26 cellular contexts compared by ENCODE assay signal in the genomic region with DNA sequence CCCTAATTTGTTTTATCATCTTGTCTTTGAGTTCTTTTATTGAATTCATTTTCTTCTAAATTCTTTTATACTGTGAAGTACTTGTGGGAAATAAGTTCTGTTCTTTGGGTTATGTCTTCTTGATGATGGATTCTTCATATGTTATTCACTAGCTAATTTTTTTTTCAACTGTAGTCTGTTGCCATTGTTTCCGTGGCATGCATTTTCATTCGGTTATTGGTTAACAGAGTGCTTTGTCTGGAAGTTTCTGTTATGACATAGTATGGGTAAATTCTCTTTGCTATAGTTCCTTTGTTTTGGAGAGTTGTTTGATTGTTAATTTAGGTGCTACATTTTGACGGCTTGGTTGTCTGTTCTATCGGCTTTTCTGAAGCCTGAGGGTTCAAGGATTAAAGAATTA.
A peak's percentile ranks its signal among the peaks of the same experiment; 100 is the strongest.
DNase-seq lines count a peak whose midpoint lies in the region; ATAC-seq, FAIRE-seq and TF ChIP-seq lines count a peak whose summit lies in the region.
"Had no signal": no experiment of that assay in that cellular context is flagged by ENCODE, and none has a peak within 500 bp of the region (broad histone marks: within the 10 kb centered on the region; RNA-seq: fewer than 3 reads in every experiment).

No MANE protein-coding gene starts in this region.

- peaks cover 5% of the 10 kb centered on the region; the same call in 1 of the 2 replicates for H3K4me1 Mint-ChIP-seq in WTC11

- no peak for ATAC-seq in WTC11
- ATAC-seq: A549; CD8-positive, alpha-beta T cell; GM12878 had no signal

- peaks cover 22% of the 10 kb centered on the region for H3K9me3 Mint-ChIP-seq in WTC11
- H3K9me3 Mint-ChIP-seq: CD4-positive, alpha-beta T cell; CD8-positive, alpha-beta T cell had no signal

- H3K27me3 ChIP-seq in kidney epithelial cell (ENCODE audit: control insufficient read depth, insufficient read depth, low read length) = no peaks in the 10 kb centered on the region
- H3K27me3 ChIP-seq: BLaER1 treated with 17β-estradiol and CSF1 and Interleukin-3, amounts not matched to agents 10 nM and 100 nM had no signal

- H3K36me3 Mint-ChIP-seq in WTC11 = peaks cover 16% of the 10 kb centered on the region
- H3K36me3 Mint-ChIP-seq: CD8-positive, alpha-beta T cell had no signal

- no peak for FAIRE-seq in RCC 7860 (lab: Jason Lieb, UNC)
- no peak for FAIRE-seq in GM19239 (lab: Jason Lieb, UNC)
- FAIRE-seq: A549, D721Med, GM12878, GM12892, GM18507 had no signal

- H3K27ac Mint-ChIP-seq in WTC11 = no peak overlapping the region
- H3K27ac Mint-ChIP-seq: B cell; CD4-positive, alpha-beta T cell; CD8-positive, alpha-beta T cell had no signal

- TF ChIP-seq CTCF in epithelial cell of proximal tubule (conservative IDR thresholded peaks at IDR 0.05; ENCODE audit: low read depth, low read length) = no peak
- no peak for TF ChIP-seq CTCF in kidney epithelial cell (IDR thresholded peaks at IDR 0.05; ENCODE audit: insufficient read depth, low read length, poor library complexity, severe bottlenecking)
- TF ChIP-seq CTCF in WTC11 (IDR thresholded peaks at IDR 0.05) = no peak

- CTCF ChIA-PET in WTC11 (lab: Charles Lee) = no interaction called here

- DNase-seq in RCC 7860 (ENCODE audit: low spot score) (peak; percentile 10), epithelial cell of proximal tubule (ENCODE audit: low read depth) (peak; percentile 36), kidney epithelial cell (ENCODE audit: low read depth) (peak; percentile 32), kidney tubule cell (ENCODE audit: low spot score) (peak; percentile 74), DMS114 treated with DMSO at 0.1 percent for 48 hours (lab: John Stamatoyannopoulos, UW; ENCODE audit: unreplicated experiment) (no peak), WTC11 (ENCODE audit: low spot score) (no peak), GM19239 (ENCODE audit: insufficient read length, low spot score) (no peak)
- no peak for DNase-seq in activated CD8-positive, alpha-beta memory T cell treated with anti-CD3 and anti-CD28 coated beads for 24 hours
- DNase-seq: AML-193; Caco-2; Calu3; CD4-positive, alpha-beta T cell; CD8-positive, alpha-beta T cell; DMS153; DMS53; DMS79; DND-41; EL; GDM1 had no signal

- no peaks in the 10 kb centered on the region for H3K36me3 ChIP-seq in kidney epithelial cell (ENCODE audit: control insufficient read depth, insufficient read depth, low read length)
- H3K36me3 ChIP-seq: BLaER1 treated with 17β-estradiol and CSF1 and Interleukin-3, amounts not matched to agents 10 nM and 100 nM had no signal

- H3K4me3 Mint-ChIP-seq in WTC11 = no peak overlapping the region
- H3K4me3 Mint-ChIP-seq: B cell; CD4-positive, alpha-beta T cell; CD8-positive, alpha-beta T cell had no signal

- H3K4me3 ChIP-seq in epithelial cell of proximal tubule (ENCODE audit: low read depth, low read length) = no peak overlapping the region
- H3K4me3 ChIP-seq in kidney epithelial cell (ENCODE audit: low read depth, low read length) = no peak overlapping the region
- H3K4me3 ChIP-seq: A549; BLaER1 treated with 17β-estradiol and CSF1 and Interleukin-3, amounts not matched to agents 10 nM and 100 nM; GM12878 had no signal

- H3K27me3 Mint-ChIP-seq in WTC11 (ENCODE audit: low read depth) = no peaks in the 10 kb centered on the region; the same call in 1 of the 2 replicates
- H3K27me3 Mint-ChIP-seq: CD4-positive, alpha-beta T cell had no signal

- POLR2A ChIA-PET in WTC11 (lab: Charles Lee) = no interaction called here

TF ChIP-seq in WTC11, 78 proteins besides CTCF, POLR2A, EP300 and RAD21 (continues in another document):
- TF ChIP-seq, protein P1, sequence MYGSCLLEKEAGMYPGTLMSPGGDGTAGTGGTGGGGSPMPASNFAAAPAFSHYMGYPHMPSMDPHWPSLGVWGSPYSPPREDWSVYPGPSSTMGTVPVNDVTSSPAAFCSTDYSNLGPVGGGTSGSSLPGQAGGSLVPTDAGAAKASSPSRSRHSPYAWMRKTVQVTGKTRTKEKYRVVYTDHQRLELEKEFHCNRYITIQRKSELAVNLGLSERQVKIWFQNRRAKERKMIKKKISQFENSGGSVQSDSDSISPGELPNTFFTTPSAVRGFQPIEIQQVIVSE (CRISPR knock-in tag; IDR thresholded peaks at IDR 0.05; ENCODE audit: borderline replicate concordance) = no peak
- TF ChIP-seq, protein P2, sequence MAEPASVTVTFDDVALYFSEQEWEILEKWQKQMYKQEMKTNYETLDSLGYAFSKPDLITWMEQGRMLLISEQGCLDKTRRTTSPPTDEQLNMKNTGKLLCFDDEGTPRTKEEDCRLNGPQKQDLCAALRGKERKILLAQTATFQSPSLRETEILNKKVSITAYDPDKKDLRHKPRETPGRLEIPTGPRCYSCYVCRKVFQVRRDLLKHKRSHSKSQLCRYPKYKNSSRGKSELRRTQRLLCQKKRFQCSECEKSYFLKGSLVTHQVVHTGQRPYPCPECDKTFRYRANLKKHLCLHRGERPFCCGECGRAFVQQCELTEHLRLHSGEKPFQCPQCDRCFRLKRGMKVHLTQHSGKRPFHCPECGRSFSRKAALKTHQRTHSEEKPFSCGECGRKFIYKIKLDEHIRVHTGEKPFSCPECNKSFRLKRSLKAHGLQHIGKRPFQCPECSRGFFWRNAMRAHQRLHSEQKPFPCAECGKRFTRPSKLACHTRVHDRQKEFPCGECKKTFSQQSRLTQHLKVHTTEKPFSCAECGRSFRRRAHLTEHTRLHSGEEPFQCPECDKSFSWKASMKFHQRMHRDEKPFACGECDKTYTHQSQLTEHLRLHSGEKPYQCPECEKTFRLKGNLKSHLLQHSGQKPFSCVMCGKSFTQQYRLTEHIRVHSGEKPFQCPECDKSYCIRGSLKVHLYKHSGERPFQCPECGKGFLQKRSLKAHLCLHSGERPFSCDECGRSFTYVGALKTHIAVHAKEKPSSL (CRISPR knock-in tag; conservative IDR thresholded peaks at IDR 0.05) = no peak
- TF ChIP-seq GTF2I (CRISPR knock-in tag; conservative IDR thresholded peaks at IDR 0.05) (no peak), RELA (CRISPR knock-in tag; IDR thresholded peaks at IDR 0.05; ENCODE audit: borderline replicate concordance) (no peak), NR2C2 (CRISPR knock-in tag; IDR thresholded peaks at IDR 0.05) (no peak), SOX15 (CRISPR knock-in tag; IDR thresholded peaks at IDR 0.05) (no peak), FOXK1 (CRISPR knock-in tag; IDR thresholded peaks at IDR 0.05) (no peak), CBFB (CRISPR knock-in tag; IDR thresholded peaks at IDR 0.05; ENCODE audit: low read depth) (no peak), KAT7 (CRISPR knock-in tag; IDR thresholded peaks at IDR 0.05; ENCODE audit: borderline replicate concordance) (no peak), CREM (CRISPR knock-in tag; IDR thresholded peaks at IDR 0.05) (no peak), SMAD3 (CRISPR knock-in tag; IDR thresholded peaks at IDR 0.05; ENCODE audit: borderline replicate concordance) (no peak), ZNF219 (CRISPR knock-in tag; IDR thresholded peaks at IDR 0.05; ENCODE audit: borderline replicate concordance) (no peak), IRF2 (CRISPR knock-in tag; IDR thresholded peaks at IDR 0.05; ENCODE audit: borderline replicate concordance, low read depth) (no peak), ZNF423 (CRISPR knock-in tag; IDR thresholded peaks at IDR 0.05) (no peak)
- TF ChIP-seq, protein P3, sequence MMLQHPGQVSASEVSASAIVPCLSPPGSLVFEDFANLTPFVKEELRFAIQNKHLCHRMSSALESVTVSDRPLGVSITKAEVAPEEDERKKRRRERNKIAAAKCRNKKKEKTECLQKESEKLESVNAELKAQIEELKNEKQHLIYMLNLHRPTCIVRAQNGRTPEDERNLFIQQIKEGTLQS (CRISPR knock-in tag; conservative IDR thresholded peaks at IDR 0.05) = no peak
- TF ChIP-seq, protein P4, sequence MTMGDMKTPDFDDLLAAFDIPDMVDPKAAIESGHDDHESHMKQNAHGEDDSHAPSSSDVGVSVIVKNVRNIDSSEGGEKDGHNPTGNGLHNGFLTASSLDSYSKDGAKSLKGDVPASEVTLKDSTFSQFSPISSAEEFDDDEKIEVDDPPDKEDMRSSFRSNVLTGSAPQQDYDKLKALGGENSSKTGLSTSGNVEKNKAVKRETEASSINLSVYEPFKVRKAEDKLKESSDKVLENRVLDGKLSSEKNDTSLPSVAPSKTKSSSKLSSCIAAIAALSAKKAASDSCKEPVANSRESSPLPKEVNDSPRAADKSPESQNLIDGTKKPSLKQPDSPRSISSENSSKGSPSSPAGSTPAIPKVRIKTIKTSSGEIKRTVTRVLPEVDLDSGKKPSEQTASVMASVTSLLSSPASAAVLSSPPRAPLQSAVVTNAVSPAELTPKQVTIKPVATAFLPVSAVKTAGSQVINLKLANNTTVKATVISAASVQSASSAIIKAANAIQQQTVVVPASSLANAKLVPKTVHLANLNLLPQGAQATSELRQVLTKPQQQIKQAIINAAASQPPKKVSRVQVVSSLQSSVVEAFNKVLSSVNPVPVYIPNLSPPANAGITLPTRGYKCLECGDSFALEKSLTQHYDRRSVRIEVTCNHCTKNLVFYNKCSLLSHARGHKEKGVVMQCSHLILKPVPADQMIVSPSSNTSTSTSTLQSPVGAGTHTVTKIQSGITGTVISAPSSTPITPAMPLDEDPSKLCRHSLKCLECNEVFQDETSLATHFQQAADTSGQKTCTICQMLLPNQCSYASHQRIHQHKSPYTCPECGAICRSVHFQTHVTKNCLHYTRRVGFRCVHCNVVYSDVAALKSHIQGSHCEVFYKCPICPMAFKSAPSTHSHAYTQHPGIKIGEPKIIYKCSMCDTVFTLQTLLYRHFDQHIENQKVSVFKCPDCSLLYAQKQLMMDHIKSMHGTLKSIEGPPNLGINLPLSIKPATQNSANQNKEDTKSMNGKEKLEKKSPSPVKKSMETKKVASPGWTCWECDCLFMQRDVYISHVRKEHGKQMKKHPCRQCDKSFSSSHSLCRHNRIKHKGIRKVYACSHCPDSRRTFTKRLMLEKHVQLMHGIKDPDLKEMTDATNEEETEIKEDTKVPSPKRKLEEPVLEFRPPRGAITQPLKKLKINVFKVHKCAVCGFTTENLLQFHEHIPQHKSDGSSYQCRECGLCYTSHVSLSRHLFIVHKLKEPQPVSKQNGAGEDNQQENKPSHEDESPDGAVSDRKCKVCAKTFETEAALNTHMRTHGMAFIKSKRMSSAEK (CRISPR knock-in tag; IDR thresholded peaks at IDR 0.05; ENCODE audit: borderline replicate concordance) = no peak
- TF ChIP-seq, protein P5, sequence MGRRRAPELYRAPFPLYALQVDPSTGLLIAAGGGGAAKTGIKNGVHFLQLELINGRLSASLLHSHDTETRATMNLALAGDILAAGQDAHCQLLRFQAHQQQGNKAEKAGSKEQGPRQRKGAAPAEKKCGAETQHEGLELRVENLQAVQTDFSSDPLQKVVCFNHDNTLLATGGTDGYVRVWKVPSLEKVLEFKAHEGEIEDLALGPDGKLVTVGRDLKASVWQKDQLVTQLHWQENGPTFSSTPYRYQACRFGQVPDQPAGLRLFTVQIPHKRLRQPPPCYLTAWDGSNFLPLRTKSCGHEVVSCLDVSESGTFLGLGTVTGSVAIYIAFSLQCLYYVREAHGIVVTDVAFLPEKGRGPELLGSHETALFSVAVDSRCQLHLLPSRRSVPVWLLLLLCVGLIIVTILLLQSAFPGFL (CRISPR knock-in tag; IDR thresholded peaks at IDR 0.05; ENCODE audit: borderline replicate concordance) = no peak

Comparison
In these comparisons a context has a peak if more than half of its experiments do, and no peak if none do; other contexts are left out.
1. DNase-seq: peak in RCC 7860 (single experiment), epithelial cell of proximal tubule (single experiment), kidney epithelial cell (single experiment) and kidney tubule cell (single experiment); none in DMS114 treated with DMSO at 0.1 percent for 48 hours (single experiment), WTC11 (single experiment), GM19239 (single experiment) and activated CD8-positive, alpha-beta memory T cell treated with anti-CD3 and anti-CD28 coated beads for 24 hours (single experiment).